Comparison of ENCODE assay signal across 1 cellular context in the genomic region with DNA sequence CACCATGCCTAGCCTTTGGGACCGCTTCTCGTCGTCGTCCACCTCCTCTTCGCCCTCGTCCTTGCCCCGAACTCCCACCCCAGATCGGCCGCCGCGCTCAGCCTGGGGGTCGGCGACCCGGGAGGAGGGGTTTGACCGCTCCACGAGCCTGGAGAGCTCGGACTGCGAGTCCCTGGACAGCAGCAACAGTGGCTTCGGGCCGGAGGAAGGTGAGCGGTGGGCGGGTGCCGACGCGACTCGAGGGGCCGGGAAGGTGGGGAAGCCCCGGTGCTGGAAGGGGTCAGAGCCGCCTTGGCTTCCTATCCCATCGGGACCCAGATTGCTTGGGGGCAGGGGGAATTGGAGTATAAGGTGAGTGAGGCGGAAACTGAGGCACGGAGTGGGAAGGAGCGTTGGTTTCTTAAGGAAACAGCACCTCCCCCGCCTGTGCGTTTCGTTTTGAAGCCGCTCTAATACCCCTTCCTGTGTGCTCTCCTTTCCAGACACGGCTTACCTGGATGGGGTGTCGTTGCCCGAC.
A peak's percentile ranks its signal among the peaks of the same experiment; 100 is the strongest.
TF ChIP-seq lines count a peak whose summit lies in the region.

No MANE protein-coding gene starts in this region.

TF ChIP-seq in K562, 482 proteins besides CTCF, POLR2A, EP300 and RAD21 (continued from another document):
- TF ChIP-seq, protein P1, sequence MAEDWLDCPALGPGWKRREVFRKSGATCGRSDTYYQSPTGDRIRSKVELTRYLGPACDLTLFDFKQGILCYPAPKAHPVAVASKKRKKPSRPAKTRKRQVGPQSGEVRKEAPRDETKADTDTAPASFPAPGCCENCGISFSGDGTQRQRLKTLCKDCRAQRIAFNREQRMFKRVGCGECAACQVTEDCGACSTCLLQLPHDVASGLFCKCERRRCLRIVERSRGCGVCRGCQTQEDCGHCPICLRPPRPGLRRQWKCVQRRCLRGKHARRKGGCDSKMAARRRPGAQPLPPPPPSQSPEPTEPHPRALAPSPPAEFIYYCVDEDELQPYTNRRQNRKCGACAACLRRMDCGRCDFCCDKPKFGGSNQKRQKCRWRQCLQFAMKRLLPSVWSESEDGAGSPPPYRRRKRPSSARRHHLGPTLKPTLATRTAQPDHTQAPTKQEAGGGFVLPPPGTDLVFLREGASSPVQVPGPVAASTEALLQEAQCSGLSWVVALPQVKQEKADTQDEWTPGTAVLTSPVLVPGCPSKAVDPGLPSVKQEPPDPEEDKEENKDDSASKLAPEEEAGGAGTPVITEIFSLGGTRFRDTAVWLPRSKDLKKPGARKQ (CRISPR knock-in tag; IDR thresholded peaks at IDR 0.05), result no peak
- TF ChIP-seq, protein P2, sequence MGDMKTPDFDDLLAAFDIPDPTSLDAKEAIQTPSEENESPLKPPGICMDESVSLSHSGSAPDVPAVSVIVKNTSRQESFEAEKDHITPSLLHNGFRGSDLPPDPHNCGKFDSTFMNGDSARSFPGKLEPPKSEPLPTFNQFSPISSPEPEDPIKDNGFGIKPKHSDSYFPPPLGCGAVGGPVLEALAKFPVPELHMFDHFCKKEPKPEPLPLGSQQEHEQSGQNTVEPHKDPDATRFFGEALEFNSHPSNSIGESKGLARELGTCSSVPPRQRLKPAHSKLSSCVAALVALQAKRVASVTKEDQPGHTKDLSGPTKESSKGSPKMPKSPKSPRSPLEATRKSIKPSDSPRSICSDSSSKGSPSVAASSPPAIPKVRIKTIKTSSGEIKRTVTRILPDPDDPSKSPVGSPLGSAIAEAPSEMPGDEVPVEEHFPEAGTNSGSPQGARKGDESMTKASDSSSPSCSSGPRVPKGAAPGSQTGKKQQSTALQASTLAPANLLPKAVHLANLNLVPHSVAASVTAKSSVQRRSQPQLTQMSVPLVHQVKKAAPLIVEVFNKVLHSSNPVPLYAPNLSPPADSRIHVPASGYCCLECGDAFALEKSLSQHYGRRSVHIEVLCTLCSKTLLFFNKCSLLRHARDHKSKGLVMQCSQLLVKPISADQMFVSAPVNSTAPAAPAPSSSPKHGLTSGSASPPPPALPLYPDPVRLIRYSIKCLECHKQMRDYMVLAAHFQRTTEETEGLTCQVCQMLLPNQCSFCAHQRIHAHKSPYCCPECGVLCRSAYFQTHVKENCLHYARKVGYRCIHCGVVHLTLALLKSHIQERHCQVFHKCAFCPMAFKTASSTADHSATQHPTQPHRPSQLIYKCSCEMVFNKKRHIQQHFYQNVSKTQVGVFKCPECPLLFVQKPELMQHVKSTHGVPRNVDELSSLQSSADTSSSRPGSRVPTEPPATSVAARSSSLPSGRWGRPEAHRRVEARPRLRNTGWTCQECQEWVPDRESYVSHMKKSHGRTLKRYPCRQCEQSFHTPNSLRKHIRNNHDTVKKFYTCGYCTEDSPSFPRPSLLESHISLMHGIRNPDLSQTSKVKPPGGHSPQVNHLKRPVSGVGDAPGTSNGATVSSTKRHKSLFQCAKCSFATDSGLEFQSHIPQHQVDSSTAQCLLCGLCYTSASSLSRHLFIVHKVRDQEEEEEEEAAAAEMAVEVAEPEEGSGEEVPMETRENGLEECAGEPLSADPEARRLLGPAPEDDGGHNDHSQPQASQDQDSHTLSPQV (IDR thresholded peaks at IDR 0.05), result no peak
- TF ChIP-seq ZKSCAN1 (IDR thresholded peaks at IDR 0.05; ENCODE audit: low read depth, low read length) (no peak), OTX1 (CRISPR knock-in tag; IDR thresholded peaks at IDR 0.05) (no peak), ZNF316 (IDR thresholded peaks at IDR 0.05) (no peak), ZNF589 (CRISPR knock-in tag; IDR thresholded peaks at IDR 0.05; ENCODE audit: low read depth) (no peak), KDM5B (IDR thresholded peaks at IDR 0.05; ENCODE audit: insufficient replicate concordance, low read depth, low read length) (peak; percentile 84), ELF1 (tag; IDR thresholded peaks at IDR 0.05) (no peak), NELFE (IDR thresholded peaks at IDR 0.05; ENCODE audit: insufficient read depth, insufficient read length) (no peak), NFIX (CRISPR knock-in tag; IDR thresholded peaks at IDR 0.05; ENCODE audit: low read depth) (no peak; the same call in 1 of the 2 replicates), IFI16 (CRISPR knock-in tag; IDR thresholded peaks at IDR 0.05) (no peak), KLF10 (CRISPR knock-in tag; IDR thresholded peaks at IDR 0.05) (no peak; the same call in 1 of the 2 replicates), SMC3 (conservative IDR thresholded peaks at IDR 0.05; ENCODE audit: insufficient read depth, low read depth, low read length) (no peak), CHD1 (IDR thresholded peaks at IDR 0.05; ENCODE audit: low read length) (peak; percentile 99), ZNF175 (CRISPR knock-in tag; IDR thresholded peaks at IDR 0.05; ENCODE audit: low read depth) (no peak), TAF1 (IDR thresholded peaks at IDR 0.05; ENCODE audit: control insufficient read depth, extremely low read depth, insufficient read depth, low read length, severe bottlenecking) (no peak), SMAD1 (IDR thresholded peaks at IDR 0.05; ENCODE audit: low read depth, low read length, partially characterized antibody) (no peak), ZC3H11A (IDR thresholded peaks at IDR 0.05; ENCODE audit: low read depth, low read length) (no peak), MCM7 (IDR thresholded peaks at IDR 0.05) (no peak), RBM39 (optimal IDR thresholded peaks at IDR 0.05; ENCODE audit: low read depth, low read length) (no peak), U2AF1 (optimal IDR thresholded peaks at IDR 0.05; ENCODE audit: low read depth, low read length) (no peak), ILF3 (IDR thresholded peaks at IDR 0.05; ENCODE audit: borderline replicate concordance) (no peak), ELF4 (CRISPR knock-in tag; IDR thresholded peaks at IDR 0.05) (no peak)
- TF ChIP-seq, protein P3, sequence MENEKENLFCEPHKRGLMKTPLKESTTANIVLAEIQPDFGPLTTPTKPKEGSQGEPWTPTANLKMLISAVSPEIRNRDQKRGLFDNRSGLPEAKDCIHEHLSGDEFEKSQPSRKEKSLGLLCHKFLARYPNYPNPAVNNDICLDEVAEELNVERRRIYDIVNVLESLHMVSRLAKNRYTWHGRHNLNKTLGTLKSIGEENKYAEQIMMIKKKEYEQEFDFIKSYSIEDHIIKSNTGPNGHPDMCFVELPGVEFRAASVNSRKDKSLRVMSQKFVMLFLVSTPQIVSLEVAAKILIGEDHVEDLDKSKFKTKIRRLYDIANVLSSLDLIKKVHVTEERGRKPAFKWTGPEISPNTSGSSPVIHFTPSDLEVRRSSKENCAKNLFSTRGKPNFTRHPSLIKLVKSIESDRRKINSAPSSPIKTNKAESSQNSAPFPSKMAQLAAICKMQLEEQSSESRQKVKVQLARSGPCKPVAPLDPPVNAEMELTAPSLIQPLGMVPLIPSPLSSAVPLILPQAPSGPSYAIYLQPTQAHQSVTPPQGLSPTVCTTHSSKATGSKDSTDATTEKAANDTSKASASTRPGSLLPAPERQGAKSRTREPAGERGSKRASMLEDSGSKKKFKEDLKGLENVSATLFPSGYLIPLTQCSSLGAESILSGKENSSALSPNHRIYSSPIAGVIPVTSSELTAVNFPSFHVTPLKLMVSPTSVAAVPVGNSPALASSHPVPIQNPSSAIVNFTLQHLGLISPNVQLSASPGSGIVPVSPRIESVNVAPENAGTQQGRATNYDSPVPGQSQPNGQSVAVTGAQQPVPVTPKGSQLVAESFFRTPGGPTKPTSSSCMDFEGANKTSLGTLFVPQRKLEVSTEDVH (IDR thresholded peaks at IDR 0.05; ENCODE audit: low read depth, partially characterized antibody), result no peak
- TF ChIP-seq, protein P4, sequence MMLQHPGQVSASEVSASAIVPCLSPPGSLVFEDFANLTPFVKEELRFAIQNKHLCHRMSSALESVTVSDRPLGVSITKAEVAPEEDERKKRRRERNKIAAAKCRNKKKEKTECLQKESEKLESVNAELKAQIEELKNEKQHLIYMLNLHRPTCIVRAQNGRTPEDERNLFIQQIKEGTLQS (IDR thresholded peaks at IDR 0.05), result no peak
- TF ChIP-seq, protein P4 (CRISPR knock-in tag; conservative IDR thresholded peaks at IDR 0.05), result no peak
